In the genomic region with DNA sequence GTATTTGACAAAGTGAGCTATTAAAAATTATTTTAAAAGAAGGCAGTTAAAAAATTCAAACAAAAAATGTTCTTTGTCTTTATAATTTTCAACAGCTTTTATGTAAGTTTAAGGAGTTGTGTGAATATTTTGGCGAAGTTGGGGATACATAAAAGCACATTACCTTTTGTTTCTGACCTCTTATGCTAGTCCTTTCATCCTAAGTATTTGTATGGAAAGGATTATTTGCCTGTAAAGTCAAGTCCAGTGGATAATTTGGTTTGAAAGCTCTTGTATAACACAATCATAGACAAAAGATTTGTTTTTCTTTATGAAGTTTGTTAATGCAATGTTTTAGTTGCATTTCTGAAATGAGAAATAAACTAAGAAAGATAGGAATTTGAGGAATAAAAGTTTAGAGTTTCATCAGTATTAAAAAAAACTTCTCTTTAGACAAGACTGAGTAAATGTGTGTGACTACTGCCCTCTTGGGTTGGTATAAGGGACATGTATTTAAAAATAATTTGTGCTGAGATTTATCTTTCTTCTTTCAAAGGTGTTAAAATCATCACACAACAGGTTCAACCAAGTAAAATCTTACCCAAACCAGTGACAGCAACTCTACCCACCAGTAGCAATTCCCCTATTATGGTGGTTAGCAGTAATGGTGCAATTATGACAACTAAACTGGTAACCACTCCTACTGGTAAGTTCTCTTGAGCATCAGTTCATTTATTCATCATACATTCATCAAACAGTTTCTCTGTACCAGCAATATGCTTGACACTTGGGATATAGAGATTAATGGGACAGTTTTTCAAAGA, we compare ENCODE assay signal across 9 cellular contexts.
DNase-seq lines count a peak whose midpoint lies in the region; ATAC-seq, FAIRE-seq and TF ChIP-seq lines count a peak whose summit lies in the region.
"Had no signal": no experiment of that assay in that cellular context is flagged by ENCODE, and none has a peak within 500 bp of the region (broad histone marks: within the 10 kb centered on the region; RNA-seq: fewer than 3 reads in every experiment).

No MANE protein-coding gene starts in this region.

- no peak overlapping the region for H2AK5ac ChIP-seq in H1 (ENCODE audit: low read depth, low read length)

- H3K4me3 ChIP-seq in GM06990 (replicated peaks; ENCODE audit: low read depth, low read length) (no peak overlapping the region), H1 (ENCODE audit: extremely low read depth in 1 of 4, insufficient read depth in 2 of 4, low read depth in 3 of 4, low read length in 4 of 4) (no peak overlapping the region)

- no peaks in the 10 kb centered on the region for H3K27me3 ChIP-seq in GM06990 (replicated peaks; ENCODE audit: control insufficient read depth, insufficient read depth, low read length)
- no peaks in the 10 kb centered on the region for H3K27me3 ChIP-seq in H1 (replicated peaks in 1 of 4; ENCODE audit: control insufficient read depth in 3 of 4, extremely low read depth in 1 of 4, insufficient read depth in 3 of 4, low read length in 3 of 4)

- H2AFZ ChIP-seq in H1 (ENCODE audit: low read length): no peak overlapping the region

- ATAC-seq in HG03378 (IDR thresholded peaks at IDR 0.05; ENCODE audit: unreplicated experiment) (no peak), HG03342 (IDR thresholded peaks at IDR 0.05; ENCODE audit: unreplicated experiment) (no peak)

- CTCF ChIA-PET in H1 (lab: Charles Lee; ENCODE audit: partially characterized antibody): interaction anchor here (0.7 to 3.5 kb wide), 21 partner anchors 9 to 616 kb away, joined by 3 to 19 read pairs (median 4); no protein-coding TSS in a partner anchor

- no peaks in the 10 kb centered on the region; a peak in 1 of 4 replicates for H3K79me2 ChIP-seq in H1 (ENCODE audit: control insufficient read depth in 1 of 2, insufficient read depth in 2 of 2, low read length in 2 of 2)

- H3K9me3 ChIP-seq in H1 (ENCODE audit: insufficient read depth in 2 of 2, low read depth in 1 of 2, low read length in 1 of 2): no peaks in the 10 kb centered on the region

- H3K56ac ChIP-seq in H1 (replicated peaks; ENCODE audit: insufficient read length, low read depth, low read length): no peak overlapping the region

- no peak overlapping the region for H3K4ac ChIP-seq in H1 (replicated peaks; ENCODE audit: insufficient read length, low read depth, low read length)

- H2BK12ac ChIP-seq in H1 (ENCODE audit: low read depth, low read length): no peak overlapping the region

- H3K27ac ChIP-seq in H1 (ENCODE audit: low read depth, low read length) (no peak overlapping the region), substantia nigra (ENCODE audit: low read depth, low read length, poor library complexity, severe bottlenecking) (no peak overlapping the region)

- no peak overlapping the region for H3K23ac ChIP-seq in H1 (ENCODE audit: insufficient read length)

- WGBS in H1 (ENCODE audit: extremely low coverage in 1 of 2, insufficient coverage in 1 of 2, insufficient read length in 1 of 2, insufficient replicate concordance in 2 of 2, low coverage in 1 of 2, low lambda C conversion rate in 2 of 2, missing lambda C conversion rate in 1 of 2), 2 experiments: 62% methylated on average over 1 of the region's 1 CpG; no CpG with 5 or more reads in 1 of the 2 experiments

- no peaks in the 10 kb centered on the region for H3K23me2 ChIP-seq in H1 (ENCODE audit: low read depth, low read length)

- DNase-seq in GM06990 (ENCODE audit: extremely low read depth, insufficient read length): no peak
- DNase-seq in NCI-H69 (lab: John Stamatoyannopoulos, UW): peak; percentile 46
- no peak for DNase-seq in H1 (ENCODE audit: low read depth in 1 of 2, low spot score in 2 of 2)
- peak; percentile 20 for DNase-seq in pulmonary artery endothelial cell (ENCODE audit: low read depth, low spot score)
- no peak for DNase-seq in substantia nigra (lab: John Stamatoyannopoulos, UW)
- no peak for DNase-seq in stimulated activated CD4-positive, alpha-beta T cell treated with anti-CD3 and anti-CD28 coated beads, Interleukin-1b, Interleukin-23, amount 100 ng/mL, for 48 hours

- peaks cover 2 to 9% (median 6%) of the 10 kb centered on the region in 4 experiments; a peak in 6 of 7 replicates for H3K4me1 ChIP-seq in H1 (replicated peaks in 1 of 4; ENCODE audit: control insufficient read depth in 3 of 4, insufficient read depth in 4 of 4, low read length in 3 of 4)

- H3K36me3 ChIP-seq in GM06990 (ENCODE audit: control insufficient read depth, insufficient read depth, low read length): no peaks in the 10 kb centered on the region
- peaks cover 2 to 16% (median 2%) of the 10 kb centered on the region in 4 experiments; a peak in 4 of 8 replicates for H3K36me3 ChIP-seq in H1 (ENCODE audit: control insufficient read depth in 2 of 4, insufficient read depth in 4 of 4, low read length in 3 of 4)

- peak; percentile 28 for TF ChIP-seq CTCF in GM06990 (IDR thresholded peaks at IDR 0.05; ENCODE audit: insufficient read depth, low read length, poor library complexity, severe bottlenecking)
- peak in 2 of 3 experiments; percentile 18 to 44; a peak in 2 of 4 replicates for TF ChIP-seq CTCF in H1 (IDR thresholded peaks at IDR 0.05; ENCODE audit: control extremely low read depth in 1 of 3, insufficient read depth in 1 of 3, low read depth in 1 of 3, low read length in 3 of 3)

- no peak overlapping the region for H2BK5ac ChIP-seq in H1 (ENCODE audit: low read depth, low read length)

- no peak overlapping the region for H3K9ac ChIP-seq in H1 (replicated peaks in 1 of 4; ENCODE audit: extremely low read depth in 1 of 4, low read depth in 3 of 4, low read length in 3 of 4)

- H3K79me1 ChIP-seq in H1 (ENCODE audit: low read depth, low read length): no peaks in the 10 kb centered on the region

- H4K20me1 ChIP-seq in H1 (replicated peaks in 1 of 2; ENCODE audit: control insufficient read depth in 1 of 2, insufficient read depth in 2 of 2, low read length in 2 of 2): peaks cover 2 to 4% of the 10 kb centered on the region in 2 experiments

- no peak overlapping the region for H4K91ac ChIP-seq in H1 (replicated peaks; ENCODE audit: insufficient read length, low read length)

- H2BK120ac ChIP-seq in H1 (replicated peaks; ENCODE audit: low read depth, low read length): no peak overlapping the region

- H4K8ac ChIP-seq in H1 (ENCODE audit: extremely low read depth, insufficient read depth, low read length): no peak overlapping the region

- no peak overlapping the region for H4K5ac ChIP-seq in H1 (ENCODE audit: insufficient read length, low read depth, low read length)

- H3K14ac ChIP-seq in H1 (ENCODE audit: insufficient read length): no peak overlapping the region

- FAIRE-seq in H1 (lab: Jason Lieb, UNC): no peak
- FAIRE-seq: urothelium cell line had no signal

- H3K4me2 ChIP-seq in H1 (ENCODE audit: insufficient read depth in 1 of 2, low read depth in 2 of 2, low read length in 2 of 2): no peak overlapping the region

- POLR2A ChIA-PET in H1 (lab: Charles Lee; ENCODE audit: partially characterized antibody): interaction anchor here (0.9 kb wide), 1 partner anchor 13 kb away, joined by 3 read pairs; no protein-coding TSS in a partner anchor

- no peak overlapping the region for H2BK20ac ChIP-seq in H1 (ENCODE audit: low read length)

- no peak overlapping the region for H2BK15ac ChIP-seq in H1 (ENCODE audit: low read length)

- H3K18ac ChIP-seq in H1 (ENCODE audit: extremely low read depth, low read length): no peak overlapping the region

- TF ChIP-seq POLR2A in H1 (IDR thresholded peaks at IDR 0.05; ENCODE audit: control extremely low read depth in 1 of 2, low read depth in 2 of 2, low read length in 2 of 2): no peak

- TF ChIP-seq EP300 in H1 (IDR thresholded peaks at IDR 0.05; ENCODE audit: borderline replicate concordance in 1 of 2, low read depth in 2 of 2, low read length in 2 of 2): no peak

- peak in 1 of 2 experiments; percentile 71 for TF ChIP-seq RAD21 in H1 (IDR thresholded peaks at IDR 0.05 in 1 of 2, conservative IDR thresholded peaks at IDR 0.05 in 1 of 2; ENCODE audit: low read depth in 2 of 2, low read length in 2 of 2)

TF ChIP-seq in H1, 55 proteins besides CTCF, POLR2A, EP300 and RAD21:
- TF ChIP-seq BACH1 (IDR thresholded peaks at IDR 0.05; ENCODE audit: low read length): no peak
- no peak for TF ChIP-seq SIX5 (IDR thresholded peaks at IDR 0.05; ENCODE audit: low read depth, low read length)
- TF ChIP-seq SIRT6 (IDR thresholded peaks at IDR 0.05; ENCODE audit: low read length): no peak
- no peak for TF ChIP-seq KDM1A (IDR thresholded peaks at IDR 0.05; ENCODE audit: borderline replicate concordance, low read length)
- TF ChIP-seq CHD2 (IDR thresholded peaks at IDR 0.05; ENCODE audit: low read length): no peak
- TF ChIP-seq SP4 (IDR thresholded peaks at IDR 0.05; ENCODE audit: low read length): no peak
- TF ChIP-seq GTF2F1 (IDR thresholded peaks at IDR 0.05; ENCODE audit: borderline replicate concordance, low read depth, low read length): no peak
- no peak for TF ChIP-seq TAF1 (IDR thresholded peaks at IDR 0.05; ENCODE audit: low read depth, low read length)
- TF ChIP-seq POLR2AphosphoS5 (IDR thresholded peaks at IDR 0.05; ENCODE audit: low read depth, low read length): no peak
- no peak for TF ChIP-seq TAF7 (optimal IDR thresholded peaks at IDR 0.05; ENCODE audit: borderline replicate concordance, low read depth, low read length)
- TF ChIP-seq, protein P1, sequence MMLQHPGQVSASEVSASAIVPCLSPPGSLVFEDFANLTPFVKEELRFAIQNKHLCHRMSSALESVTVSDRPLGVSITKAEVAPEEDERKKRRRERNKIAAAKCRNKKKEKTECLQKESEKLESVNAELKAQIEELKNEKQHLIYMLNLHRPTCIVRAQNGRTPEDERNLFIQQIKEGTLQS (IDR thresholded peaks at IDR 0.05; ENCODE audit: insufficient read depth, low read depth, low read length): no peak
- TF ChIP-seq CTBP2 (IDR thresholded peaks at IDR 0.05; ENCODE audit: borderline replicate concordance, insufficient read depth, insufficient read length, low read length): no peak

Comparison
In these comparisons a context has a peak if more than half of its experiments do, and no peak if none do; other contexts are left out.
1. DNase-seq: peak in NCI-H69 (single experiment) and pulmonary artery endothelial cell (single experiment); none in GM06990 (single experiment), H1 (0 of 2), substantia nigra (0 of 49) and stimulated activated CD4-positive, alpha-beta T cell treated with anti-CD3 and anti-CD28 coated beads, Interleukin-1b, Interleukin-23, amount 100 ng/mL, for 48 hours (single experiment).